Comparison of ENCODE assay signal across 8 cellular contexts in genomic region chr21:36429672-36430546, GRCh38. TPM values are rescaled to one million over a fixed set of nuclear protein-coding genes. Genes with fewer than 3 reads are reported as not detected.
DNase-seq lines count a peak whose midpoint lies in the region; ATAC-seq and TF ChIP-seq lines count a peak whose summit lies in the region.

No MANE protein-coding gene starts in this region.

- H3K27ac ChIP-seq in SJCRH30, result peak overlapping the region; percentile 90
- H3K27ac ChIP-seq in vagina, result peak overlapping the region; percentile 70

- H3K4me3 ChIP-seq in BJ (ENCODE audit: low read depth, low read length) (peak overlapping the region; percentile 10; the same call in 1 of the 2 replicates), SJCRH30 (peak overlapping the region; percentile 44), vagina (peak overlapping the region; percentile 19 to 26)

- CTCF ChIA-PET in BJ (lab: Yijun Ruan, JAX), result interaction anchor here (0.6 to 5.0 kb wide), 12 partner anchors 9 to 1719 kb away, joined by 3 to 20 read pairs (median 4); no protein-coding TSS in a partner anchor

- H3K27me3 ChIP-seq in BJ (ENCODE audit: control insufficient read depth, insufficient read depth, low read length), result no peaks in the 10 kb centered on the region
- no peaks in the 10 kb centered on the region for H3K27me3 ChIP-seq in SJCRH30
- no peaks in the 10 kb centered on the region for H3K27me3 ChIP-seq in vagina

- TF ChIP-seq POLR2A in vagina (IDR thresholded peaks at IDR 0.05), result no peak

- H3K4me1 ChIP-seq in SJCRH30, result peaks cover 13% of the 10 kb centered on the region
- peaks cover 23% of the 10 kb centered on the region for H3K4me1 ChIP-seq in vagina

- no peaks in the 10 kb centered on the region for H3K36me3 ChIP-seq in BJ (ENCODE audit: control insufficient read depth, insufficient read depth, low read length)
- no peaks in the 10 kb centered on the region for H3K36me3 ChIP-seq in SJCRH30
- no peaks in the 10 kb centered on the region for H3K36me3 ChIP-seq in vagina

- ATAC-seq in HG03378 (IDR thresholded peaks at IDR 0.05; ENCODE audit: unreplicated experiment) (peak; percentile 93), Right ventricle myocardium inferior (peak; percentile 81)

- TF ChIP-seq CTCF in BJ (IDR thresholded peaks at IDR 0.05; ENCODE audit: insufficient read depth, low read depth, low read length) (0 out of 2 replicates have a peak, but pooled peaks have one; percentile 18), vagina (IDR thresholded peaks at IDR 0.05) (no peak)

- POLR2A ChIA-PET in BJ (lab: Charles Lee), result interaction anchor here (0.6 kb wide), 1 partner anchor 1736 kb away, joined by 3 read pairs; no protein-coding TSS in a partner anchor

- no peaks in the 10 kb centered on the region for H3K9me3 ChIP-seq in SJCRH30 (replicated peaks)
- H3K9me3 ChIP-seq in vagina, result no peaks in the 10 kb centered on the region

- DNase-seq in BJ (ENCODE audit: low read depth), result peak; percentile 95
- DNase-seq in GM19240 (ENCODE audit: insufficient read length, low spot score), result peak; percentile 72
- DNase-seq in SJCRH30, result peak; percentile 94 to 97
- DNase-seq in activated naive CD4-positive, alpha-beta T cell treated with Interleukin-2 at 50 U/mL for 16 hours, result peak; percentile 69
- DNase-seq in Right ventricle myocardium inferior (ENCODE audit: missing footprints), result no peak
- DNase-seq in retina, result peak; percentile 34
- DNase-seq in vagina (ENCODE audit: extremely low spot score in 2 of 2), result peak in 1 of 2 donors; percentile 95

- intact Hi-C loops in Right ventricle myocardium inferior (cut with DNase I), result no loop called here
- intact Hi-C loops in vagina (cut with DNase I), result no loop called here

RNA-seq across cellular contexts. Expression of gene CHAF1B, which starts 44.7 kb away (rescaled TPM):
- 3.2 and 4.0 TPM in 2 replicates for polyA plus RNA-seq in BJ (2011; rRNA removed)
- 2.1 and 2.7 TPM in 2 replicates for polyA minus RNA-seq in BJ (2011; rRNA and poly(A)+ RNA removed)
- total RNA-seq in SJCRH30 (2014; rRNA removed; shearing (Covaris generic)), result 18.7 and 19.5 TPM in 2 replicates
- total RNA-seq in Right ventricle myocardium inferior (1.3 TPM), vagina (1.7 TPM)

RNA-seq across cellular contexts. Expression of gene CLDN14, which starts 50.0 kb away (rescaled TPM):
- polyA plus RNA-seq in BJ (2011; rRNA removed), result not detected in 2 replicates
- polyA minus RNA-seq in BJ (2011; rRNA and poly(A)+ RNA removed), result not detected in 2 replicates
- total RNA-seq in SJCRH30 (2014; rRNA removed; shearing (Covaris generic)), result not detected in 2 replicates
- total RNA-seq in Right ventricle myocardium inferior, result not detected
- not detected for total RNA-seq in vagina
